In the genomic region with DNA sequence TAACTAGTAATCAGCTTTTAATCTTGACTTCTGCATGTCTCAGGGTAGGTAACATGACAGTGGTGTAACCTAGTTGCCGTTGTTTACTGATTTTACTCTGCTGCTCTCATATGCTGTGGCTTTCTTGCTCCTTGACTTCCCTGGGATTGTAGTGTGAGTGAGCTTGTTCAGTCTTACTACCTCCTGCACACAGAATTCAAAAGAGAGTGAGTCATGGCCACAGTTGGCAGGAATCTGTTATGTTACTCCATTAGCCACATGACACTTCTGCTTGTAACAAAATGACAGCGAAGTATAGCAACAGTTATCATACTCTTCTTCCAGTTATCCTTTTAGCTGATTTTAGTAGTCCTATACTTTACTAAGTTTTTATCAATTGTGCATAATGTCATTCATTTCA, we compare ENCODE assay signal across 1 cellular context.
TF ChIP-seq lines count a peak whose summit lies in the region.

No MANE protein-coding gene starts in this region.

TF ChIP-seq in SK-N-SH, 30 proteins besides CTCF, POLR2A, EP300 and RAD21 (continued from another document):
- no peak for TF ChIP-seq NRF1 (IDR thresholded peaks at IDR 0.05; ENCODE audit: low read depth, low read length)
- peak; percentile 41; the same call in 1 of the 2 replicates for TF ChIP-seq SIN3A (IDR thresholded peaks at IDR 0.05; ENCODE audit: borderline replicate concordance, low read depth, low read length)
- no peak for TF ChIP-seq YY1 (IDR thresholded peaks at IDR 0.05; ENCODE audit: low read depth)
- TF ChIP-seq RFX5 (IDR thresholded peaks at IDR 0.05; ENCODE audit: low read length), result no peak
- 0 out of 2 replicates have a peak, but pooled peaks have one; percentile 40 for TF ChIP-seq NFIC (IDR thresholded peaks at IDR 0.05; ENCODE audit: borderline replicate concordance)
- TF ChIP-seq TAF1 (IDR thresholded peaks at IDR 0.05; ENCODE audit: borderline replicate concordance, low read depth, low read length), result no peak
- TF ChIP-seq, protein P1, sequence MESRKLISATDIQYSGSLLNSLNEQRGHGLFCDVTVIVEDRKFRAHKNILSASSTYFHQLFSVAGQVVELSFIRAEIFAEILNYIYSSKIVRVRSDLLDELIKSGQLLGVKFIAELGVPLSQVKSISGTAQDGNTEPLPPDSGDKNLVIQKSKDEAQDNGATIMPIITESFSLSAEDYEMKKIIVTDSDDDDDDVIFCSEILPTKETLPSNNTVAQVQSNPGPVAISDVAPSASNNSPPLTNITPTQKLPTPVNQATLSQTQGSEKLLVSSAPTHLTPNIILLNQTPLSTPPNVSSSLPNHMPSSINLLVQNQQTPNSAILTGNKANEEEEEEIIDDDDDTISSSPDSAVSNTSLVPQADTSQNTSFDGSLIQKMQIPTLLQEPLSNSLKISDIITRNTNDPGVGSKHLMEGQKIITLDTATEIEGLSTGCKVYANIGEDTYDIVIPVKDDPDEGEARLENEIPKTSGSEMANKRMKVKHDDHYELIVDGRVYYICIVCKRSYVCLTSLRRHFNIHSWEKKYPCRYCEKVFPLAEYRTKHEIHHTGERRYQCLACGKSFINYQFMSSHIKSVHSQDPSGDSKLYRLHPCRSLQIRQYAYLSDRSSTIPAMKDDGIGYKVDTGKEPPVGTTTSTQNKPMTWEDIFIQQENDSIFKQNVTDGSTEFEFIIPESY (IDR thresholded peaks at IDR 0.05; ENCODE audit: borderline replicate concordance, low read depth), result no peak
- no peak for TF ChIP-seq CHD2 (IDR thresholded peaks at IDR 0.05; ENCODE audit: low read length, partially characterized antibody)
- no peak for TF ChIP-seq ELF1 (IDR thresholded peaks at IDR 0.05)
- peak; percentile 36; the same call in 1 of the 2 replicates for TF ChIP-seq MXI1 (IDR thresholded peaks at IDR 0.05; ENCODE audit: low read depth, low read length)
- no peak for TF ChIP-seq POLR2AphosphoS5 (IDR thresholded peaks at IDR 0.05; ENCODE audit: low read depth, low read length)
- TF ChIP-seq, protein P2, sequence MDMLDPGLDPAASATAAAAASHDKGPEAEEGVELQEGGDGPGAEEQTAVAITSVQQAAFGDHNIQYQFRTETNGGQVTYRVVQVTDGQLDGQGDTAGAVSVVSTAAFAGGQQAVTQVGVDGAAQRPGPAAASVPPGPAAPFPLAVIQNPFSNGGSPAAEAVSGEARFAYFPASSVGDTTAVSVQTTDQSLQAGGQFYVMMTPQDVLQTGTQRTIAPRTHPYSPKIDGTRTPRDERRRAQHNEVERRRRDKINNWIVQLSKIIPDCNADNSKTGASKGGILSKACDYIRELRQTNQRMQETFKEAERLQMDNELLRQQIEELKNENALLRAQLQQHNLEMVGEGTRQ (IDR thresholded peaks at IDR 0.05; ENCODE audit: borderline replicate concordance, low read depth, low read length), result no peak
